ENCODE assay signal across 11 cellular contexts in genomic region chr14:105026789-105027563, GRCh38.
DNase-seq lines count a peak whose midpoint lies in the region; ATAC-seq lines count a peak whose summit lies in the region.
"Had no signal": no experiment of that assay in that cellular context is flagged by ENCODE, and none has a peak within 500 bp of the region (broad histone marks: within the 10 kb centered on the region; RNA-seq: fewer than 3 reads in every experiment).

No MANE protein-coding gene starts in this region.

- H3K4me1 Mint-ChIP-seq in activated naive CD4-positive, alpha-beta T cell treated with anti-CD3 and anti-CD28 coated beads, Interleukin-2, amount 50 U/mL, for 24 hours: peaks cover 30% of the 10 kb centered on the region
- peaks cover 34% of the 10 kb centered on the region for H3K4me1 Mint-ChIP-seq in activated naive CD4-positive, alpha-beta T cell treated with anti-CD3 and anti-CD28 coated beads, Interleukin-2, amount 10 ng/mL, durations not matched to agents 7 days and 5 days

- DNase-seq in activated naive CD4-positive, alpha-beta T cell treated with anti-CD3 and anti-CD28 coated beads, Interleukin-2, amount 10 ng/mL, durations not matched to agents 7 days and 5 days: no peak
- DNase-seq in NCI-H2171 treated with DMSO at 0.1 percent for 48 hours (lab: John Stamatoyannopoulos, UW) (peak; percentile 12), astrocyte of the hippocampus (ENCODE audit: low read depth, low spot score) (peak; percentile 39), stromal cell of bone marrow (ENCODE audit: low read depth) (peak; percentile 61), iPS-NIHi11 (ENCODE audit: low spot score) (no peak), NCI-H1048 (lab: John Stamatoyannopoulos, UW) (no peak)
- DNase-seq: Calu3; effector CD8-positive, alpha-beta T cell; spleen had no signal

- H3K27ac Mint-ChIP-seq in activated naive CD4-positive, alpha-beta T cell treated with anti-CD3 and anti-CD28 coated beads, Interleukin-2, amount 50 U/mL, for 24 hours: peak overlapping the region; percentile 5
- no peak overlapping the region for H3K27ac Mint-ChIP-seq in activated naive CD4-positive, alpha-beta T cell treated with anti-CD3 and anti-CD28 coated beads, Interleukin-2, amount 10 ng/mL, durations not matched to agents 7 days and 5 days

- no peak for ATAC-seq in HG03097 (IDR thresholded peaks at IDR 0.05; ENCODE audit: low FRiP score, unreplicated experiment)

- no peak overlapping the region for H3K4me3 Mint-ChIP-seq in activated naive CD4-positive, alpha-beta T cell treated with anti-CD3 and anti-CD28 coated beads, Interleukin-2, amount 50 U/mL, for 24 hours
- no peak overlapping the region for H3K4me3 Mint-ChIP-seq in activated naive CD4-positive, alpha-beta T cell treated with anti-CD3 and anti-CD28 coated beads, Interleukin-2, amount 10 ng/mL, durations not matched to agents 7 days and 5 days

- H3K9me3 Mint-ChIP-seq in activated naive CD4-positive, alpha-beta T cell treated with anti-CD3 and anti-CD28 coated beads, Interleukin-2, amount 50 U/mL, for 24 hours: no peaks in the 10 kb centered on the region
- H3K9me3 Mint-ChIP-seq in activated naive CD4-positive, alpha-beta T cell treated with anti-CD3 and anti-CD28 coated beads, Interleukin-2, amount 10 ng/mL, durations not matched to agents 7 days and 5 days: no peaks in the 10 kb centered on the region

- CTCF ChIA-PET in activated naive CD4-positive, alpha-beta T cell treated with anti-CD3 and anti-CD28 coated beads, Interleukin-2, amount 10 ng/mL, durations not matched to agents 7 days and 5 days (lab: Charles Lee): interaction anchor here (0.8 to 2.5 kb wide), 3 partner anchors 10 to 18 kb away, joined by 3 to 17 read pairs (median 4); no protein-coding TSS in a partner anchor

- no peaks in the 10 kb centered on the region for H3K27me3 Mint-ChIP-seq in activated naive CD4-positive, alpha-beta T cell treated with anti-CD3 and anti-CD28 coated beads, Interleukin-2, amount 50 U/mL, for 24 hours
- H3K27me3 Mint-ChIP-seq in activated naive CD4-positive, alpha-beta T cell treated with anti-CD3 and anti-CD28 coated beads, Interleukin-2, amount 10 ng/mL, durations not matched to agents 7 days and 5 days: no peaks in the 10 kb centered on the region

- no peaks in the 10 kb centered on the region for H3K36me3 Mint-ChIP-seq in activated naive CD4-positive, alpha-beta T cell treated with anti-CD3 and anti-CD28 coated beads, Interleukin-2, amount 50 U/mL, for 24 hours
- no peaks in the 10 kb centered on the region for H3K36me3 Mint-ChIP-seq in activated naive CD4-positive, alpha-beta T cell treated with anti-CD3 and anti-CD28 coated beads, Interleukin-2, amount 10 ng/mL, durations not matched to agents 7 days and 5 days

Comparison
In these comparisons a context has a peak if more than half of its experiments do, and no peak if none do; other contexts are left out.
1. DNase-seq: peak in NCI-H2171 treated with DMSO at 0.1 percent for 48 hours (single experiment), astrocyte of the hippocampus (single experiment) and stromal cell of bone marrow (single experiment); none in activated naive CD4-positive, alpha-beta T cell treated with anti-CD3 and anti-CD28 coated beads, Interleukin-2, amount 10 ng/mL, durations not matched to agents 7 days and 5 days (single experiment), iPS-NIHi11 (single experiment) and NCI-H1048 (single experiment).